1 cellular context compared by ENCODE assay signal in the genomic region with DNA sequence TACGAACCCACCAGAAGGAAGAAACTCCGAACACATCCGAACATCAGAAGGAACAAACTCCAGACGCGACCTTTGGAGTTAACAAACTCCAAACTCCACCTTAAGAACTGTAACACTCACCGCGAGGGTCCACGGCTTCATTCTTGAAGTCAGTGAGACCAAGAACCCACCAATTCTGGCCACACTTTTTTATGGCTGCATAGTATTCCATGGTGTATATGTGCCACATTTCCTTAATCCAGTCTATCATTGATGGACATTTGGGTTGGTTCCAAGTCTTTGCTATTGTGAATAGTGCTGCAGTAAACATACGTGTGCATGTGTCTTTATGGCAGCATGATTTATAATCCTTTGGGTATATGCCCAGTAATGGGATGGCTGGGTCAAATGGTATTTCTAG. TPM values are rescaled to one million over a fixed set of nuclear protein-coding genes. Genes with fewer than 3 reads are reported as not detected.
"Had no signal": no experiment of that assay in that cellular context is flagged by ENCODE, and none has a peak within 500 bp of the region (broad histone marks: within the 10 kb centered on the region; RNA-seq: fewer than 3 reads in every experiment).

No MANE protein-coding gene starts in this region.

RNA-seq across cellular contexts. Expression of gene SRSF12, which starts 51.8 kb away (rescaled TPM):
- total RNA-seq: naive thymus-derived CD8-positive, alpha-beta T cell had no signal
